8 cellular contexts compared by ENCODE assay signal in the genomic region with DNA sequence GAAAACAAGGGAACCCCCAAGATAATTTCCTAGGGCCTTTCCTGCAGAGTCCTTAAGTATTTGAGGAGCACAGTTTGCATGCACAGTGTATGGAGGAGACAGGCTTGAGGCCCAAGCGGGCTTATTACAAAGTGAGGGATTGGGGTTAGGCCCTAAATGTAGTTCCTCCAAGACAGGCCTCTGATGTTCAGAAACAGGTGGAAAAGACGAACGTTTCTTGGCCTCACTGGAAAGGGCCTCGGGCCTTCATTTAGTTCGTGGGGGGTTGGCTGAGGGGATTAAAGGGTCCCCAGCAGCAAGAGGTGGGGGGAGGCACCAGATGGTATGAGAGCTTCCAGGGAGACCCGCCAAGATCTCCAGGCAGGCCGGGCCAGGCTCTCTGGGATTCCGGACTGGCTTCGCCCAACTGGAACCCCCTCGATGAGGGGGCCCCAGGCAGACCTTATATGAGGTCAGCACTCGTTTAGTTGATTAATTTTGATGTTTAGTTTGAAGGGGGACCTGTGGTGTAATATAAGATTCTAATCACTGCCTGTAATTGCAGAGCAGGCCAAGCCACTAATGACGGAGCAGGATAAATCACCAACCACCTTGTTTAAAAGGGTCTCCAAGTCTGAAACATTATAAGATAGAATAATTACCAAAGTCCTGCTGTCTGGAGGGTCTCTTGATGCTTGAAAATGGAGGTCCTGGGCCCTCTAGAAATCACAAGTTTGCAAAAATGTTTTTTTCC. TPM values are rescaled to one million over a fixed set of nuclear protein-coding genes. Genes with fewer than 3 reads are reported as not detected.
DNase-seq lines count a peak whose midpoint lies in the region; ATAC-seq and TF ChIP-seq lines count a peak whose summit lies in the region.

No MANE protein-coding gene starts in this region.

- no peaks in the 10 kb centered on the region for H3K9me3 Mint-ChIP-seq in activated T-cell treated with anti-CD3 and anti-CD28 coated beads, Interleukin-2, amount 50 U/mL, for 72 hours

- H3K4me1 Mint-ChIP-seq in activated T-cell treated with anti-CD3 and anti-CD28 coated beads, Interleukin-2, amount 50 U/mL, for 72 hours (ENCODE audit: low read depth): peaks cover 71% of the 10 kb centered on the region

- peaks cover 0 to 22% of the 10 kb centered on the region in 2 donors for H3K36me3 Mint-ChIP-seq in activated T-cell treated with anti-CD3 and anti-CD28 coated beads, Interleukin-2, amount 50 U/mL, for 72 hours (ENCODE audit: insufficient read depth in 2 of 2)

- H3K27ac Mint-ChIP-seq in activated T-cell treated with anti-CD3 and anti-CD28 coated beads, Interleukin-2, amount 50 U/mL, for 72 hours: peak overlapping the region; percentile 83

- no peaks in the 10 kb centered on the region for H3K27me3 Mint-ChIP-seq in activated T-cell treated with anti-CD3 and anti-CD28 coated beads, Interleukin-2, amount 50 U/mL, for 72 hours (ENCODE audit: low read depth)

- no peak for DNase-seq in activated T-cell treated with anti-CD3 and anti-CD28 coated beads, Interleukin-2, amount 50 U/mL, for 72 hours
- DNase-seq in activated T-cell treated with anti-CD3 and anti-CD28 coated beads, Interleukin-2, amount 50 U/mL, for 1 hour: no peak
- DNase-seq in thoracic aorta (ENCODE audit: low spot score) (no peak), SKM-1 treated with dmso at 0.1 percent for 144 hours (lab: John Stamatoyannopoulos, UW; ENCODE audit: unreplicated experiment) (no peak), GM19238 (ENCODE audit: insufficient read length, low spot score) (no peak), 8988T (no peak)

- H3K36me3 ChIP-seq in iPS-18a (ENCODE audit: control insufficient read depth, low read depth, low read length) (peaks cover 49% of the 10 kb centered on the region), thoracic aorta (no peaks in the 10 kb centered on the region)

- peak overlapping the region; percentile 73 for H3K27ac ChIP-seq in iPS-18a (ENCODE audit: low read length)
- no peak overlapping the region for H3K27ac ChIP-seq in thoracic aorta

- TF ChIP-seq CTCF in WI38 (IDR thresholded peaks at IDR 0.05; ENCODE audit: low read depth, low read length): no peak
- no peak for TF ChIP-seq CTCF in thoracic aorta (IDR thresholded peaks at IDR 0.05)

- H3K9ac ChIP-seq in iPS-18a (ENCODE audit: low read length): peak overlapping the region; percentile 95

- H3K4me3 Mint-ChIP-seq in activated T-cell treated with anti-CD3 and anti-CD28 coated beads, Interleukin-2, amount 50 U/mL, for 72 hours: peak overlapping the region; percentile 86 to 91

- H3K4me1 ChIP-seq in iPS-18a (ENCODE audit: control insufficient read depth, low read depth, low read length): peaks cover 22% of the 10 kb centered on the region
- H3K4me1 ChIP-seq in thoracic aorta (ENCODE audit: control insufficient read depth in 1 of 2, low read depth in 2 of 2): peaks cover 8 to 26% of the 10 kb centered on the region in 2 donors

- H3K4me3 ChIP-seq in WI38 (ENCODE audit: low read depth, low read length) (peak overlapping the region; percentile 88), iPS-18a (ENCODE audit: low read length) (peak overlapping the region; percentile 95), thoracic aorta (peak overlapping the region; percentile 78)

- no peak for ATAC-seq in activated T-cell treated with anti-CD3 and anti-CD28 coated beads, Interleukin-2, amount 50 U/mL, for 72 hours (replicated peaks in 1 of 2)
- ATAC-seq in thoracic aorta (ENCODE audit: insufficient number of reproducible peaks, low FRiP score, low read depth): no peak

- H3K9me3 ChIP-seq in iPS-18a (ENCODE audit: control insufficient read depth, low read depth, low read length): no peaks in the 10 kb centered on the region
- H3K9me3 ChIP-seq in thoracic aorta: no peaks in the 10 kb centered on the region

- H3K27me3 ChIP-seq in iPS-18a (ENCODE audit: control insufficient read depth, insufficient read depth, low read length): no peaks in the 10 kb centered on the region
- no peaks in the 10 kb centered on the region for H3K27me3 ChIP-seq in thoracic aorta (replicated peaks; ENCODE audit: insufficient read depth)

RNA-seq across cellular contexts. Expression of a gene that starts 2.0 kb away (rescaled TPM):
- total RNA-seq in activated T-cell treated with anti-CD3 and anti-CD28 coated beads, Interleukin-2, amount 50 U/mL, for 72 hours: 100 to 1,000 TPM; 454 to 573 TPM
- 10 to 100 TPM; 20.7 to 28.0 TPM for total RNA-seq in thoracic aorta

RNA-seq across cellular contexts. Expression of a gene that starts 10.1 kb away (rescaled TPM):
- 10 to 100 TPM; 22.8 to 26.7 TPM for total RNA-seq in activated T-cell treated with anti-CD3 and anti-CD28 coated beads, Interleukin-2, amount 50 U/mL, for 72 hours
- total RNA-seq in thoracic aorta: 10 to 100 TPM in 1 of 2 donors, 1 to 10 TPM in 1; 7.1 to 41.3 TPM

Comparison
In these comparisons a context has a peak if more than half of its experiments do, and no peak if none do; other contexts are left out.
1. RNA of a gene that starts 2.0 kb away (total RNA-seq): 454 to 573 TPM in activated T-cell treated with anti-CD3 and anti-CD28 coated beads, Interleukin-2, amount 50 U/mL, for 72 hours; 20.7 to 28.0 TPM in thoracic aorta; every median in the first group is over 10 times any median in the second.
2. Peak in every context shown above with its lines, with median percentiles within 50 percentile points of each other: H3K4me3 ChIP-seq.